23 cellular contexts compared by ENCODE assay signal in genomic region chr6:168380956-168381605, GRCh38. TPM values are rescaled to one million over a fixed set of nuclear protein-coding genes. Genes with fewer than 3 reads are reported as not detected.
"Had no signal": no experiment of that assay in that cellular context is flagged by ENCODE, and none has a peak within 500 bp of the region (broad histone marks: within the 10 kb centered on the region; RNA-seq: fewer than 3 reads in every experiment).

No MANE protein-coding gene starts in this region.

- H3K9me3 ChIP-seq: adrenal gland, Peyer's patch had no signal

- H3K36me3 ChIP-seq: adrenal gland, Peyer's patch had no signal

- H3K27ac ChIP-seq: adrenal gland, Peyer's patch, RWPE1, VCaP had no signal

- ATAC-seq: activated T-helper 17 cell treated with anti-CD3 and anti-CD28 coated beads, Interleukin-2, amount 50 U/mL, for 72 hours; T-helper 17 cell had no signal

- H3K4me3 ChIP-seq: adrenal gland, Peyer's patch had no signal

- DNase-seq: activated CD4-positive, alpha-beta memory T cell treated with anti-CD3 and anti-CD28 coated beads, Interleukin-2, amount 10 ng/mL, durations not matched to agents 7 days and 5 days; activated CD4-positive, alpha-beta T cell treated with anti-CD3 and anti-CD28 coated beads, Interleukin-2, amount 50 U/mL, for 1 hour; activated CD4-positive, CD25-positive, alpha-beta regulatory T cell; activated gamma-delta T cell; activated naive CD4-positive, alpha-beta T cell treated with anti-CD3 and anti-CD28 coated beads for 36 hours; activated T-cell treated with anti-CD3 and anti-CD28 coated beads for 4 hours; activated T-cell treated with anti-CD3 and anti-CD28 coated beads, Interleukin-2, amount 50 U/mL, for 48 hours; adrenal gland; MM.1S; NCI-H1105 treated with DMSO at 0.1 percent for 48 hours; NCI-H1436 treated with DMSO at 0.1 percent for 48 hours; NCI-H187; NCI-H2081; NCI-H446; NCI-H524; SHP77 treated with DMSO at 0.1 percent for 48 hours; T-helper 17 cell; T-helper 9 cell had no signal

- H3K4me1 ChIP-seq: adrenal gland had no signal

- H3K27me3 ChIP-seq: adrenal gland, Peyer's patch had no signal

RNA-seq across cellular contexts. Expression of gene SMOC2, which starts 59.9 kb away (rescaled TPM):
- total RNA-seq: activated CD4-positive, alpha-beta memory T cell treated with anti-CD3 and anti-CD28 coated beads, Interleukin-2, amount 10 ng/mL, durations not matched to agents 7 days and 5 days; activated CD8-positive, alpha-beta memory T cell treated with anti-CD3 and anti-CD28 coated beads for 36 hours; activated naive CD4-positive, alpha-beta T cell treated with anti-CD3 and anti-CD28 coated beads for 36 hours; activated T-helper 17 cell treated with anti-CD3 and anti-CD28 coated beads, Interleukin-2, amount 50 U/mL, for 72 hours; T-helper 17 cell had no signal
